3 cellular contexts compared by ENCODE assay signal in the genomic region with DNA sequence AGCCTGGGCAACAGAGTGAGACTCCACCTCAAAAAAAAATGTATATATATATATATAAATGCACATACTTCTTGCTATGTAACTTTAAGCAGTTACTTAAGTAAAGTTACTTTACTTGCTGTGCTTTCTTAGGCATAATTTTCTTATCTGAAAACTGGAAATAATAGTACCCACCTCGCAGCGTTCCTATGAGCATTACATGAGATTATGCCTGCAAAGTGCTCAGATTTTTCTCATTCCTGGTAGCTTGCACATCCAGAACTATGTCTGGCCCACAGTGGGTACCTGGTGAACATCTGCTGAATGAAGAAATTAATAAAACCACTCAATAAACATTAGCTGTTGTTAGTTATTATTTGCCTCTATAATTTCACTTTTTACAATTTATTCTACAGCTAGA. TPM values are rescaled to one million over a fixed set of nuclear protein-coding genes. Genes with fewer than 3 reads are reported as not detected.
"Had no signal": no experiment of that assay in that cellular context is flagged by ENCODE, and none has a peak within 500 bp of the region (broad histone marks: within the 10 kb centered on the region; RNA-seq: fewer than 3 reads in every experiment).

No MANE protein-coding gene starts in this region.

- H3K4me3 ChIP-seq: GM12878 had no signal

- ATAC-seq: GM12878 had no signal

- DNase-seq: GDM1, GF-D8 had no signal

RNA-seq across cellular contexts. Expression of a gene that starts 38.5 kb away (rescaled TPM):
- polyA plus RNA-seq: GM12878 had no signal

RNA-seq across cellular contexts. Expression of a gene that starts 59.9 kb away (rescaled TPM):
- polyA plus RNA-seq: GM12878 had no signal
